In the genomic region with DNA sequence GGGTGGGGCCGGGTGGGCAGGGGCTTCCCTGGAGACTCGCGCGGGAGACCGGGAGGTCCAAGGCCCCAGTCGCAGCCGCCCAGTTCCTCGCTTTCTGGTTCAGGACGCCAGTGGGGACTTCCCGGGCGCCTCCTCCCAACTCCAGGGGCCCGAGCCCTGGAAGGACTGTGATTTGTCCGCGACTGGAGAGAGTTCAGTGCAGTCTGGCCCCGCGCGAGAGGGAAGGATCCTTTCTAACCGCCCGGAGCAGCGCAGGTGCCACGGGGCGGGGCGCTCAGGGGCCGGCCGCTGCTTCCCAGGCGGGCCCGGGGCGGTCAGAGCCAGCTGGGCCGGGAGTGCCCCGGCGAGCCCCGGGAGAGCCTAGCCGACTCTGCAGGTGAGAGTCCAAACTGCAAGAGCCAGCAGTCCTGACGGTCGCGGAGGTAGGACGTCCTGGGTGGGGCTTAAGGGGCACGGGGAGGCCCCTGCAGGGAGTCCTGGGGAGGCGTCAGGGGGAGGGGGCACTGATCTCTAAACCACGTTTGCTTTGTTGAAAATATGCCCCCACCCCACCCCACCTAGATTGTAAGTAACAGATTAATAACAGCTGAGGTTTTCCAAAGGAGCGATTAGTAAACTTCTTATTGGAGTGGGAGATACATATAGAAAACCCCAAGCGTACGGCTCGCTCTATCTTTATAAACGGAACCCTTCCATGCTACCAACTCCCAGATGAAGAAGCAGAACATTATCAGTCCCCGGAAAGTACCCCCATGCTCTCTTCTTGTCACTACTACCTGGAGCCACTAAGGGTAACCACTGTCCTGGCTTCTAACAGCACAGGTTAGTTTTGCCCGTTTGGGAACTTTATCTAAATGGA, we compare ENCODE assay signal across 12 cellular contexts. TPM values are rescaled to one million over a fixed set of nuclear protein-coding genes. Genes with fewer than 3 reads are reported as not detected.
A peak's percentile ranks its signal among the peaks of the same experiment; 100 is the strongest.
DNase-seq lines count a peak whose midpoint lies in the region; ATAC-seq and TF ChIP-seq lines count a peak whose summit lies in the region.
"Had no signal": no experiment of that assay in that cellular context is flagged by ENCODE, and none has a peak within 500 bp of the region (broad histone marks: within the 10 kb centered on the region; RNA-seq: fewer than 3 reads in every experiment).

No MANE protein-coding gene starts in this region.

- H3K27me3 ChIP-seq in right atrium auricular region (peaks cover 26 to 47% of the 10 kb centered on the region in 2 donors), right lobe of liver (peaks cover 11 to 45% of the 10 kb centered on the region in 2 donors), upper lobe of right lung (peaks cover 84% of the 10 kb centered on the region)

- POLR2A ChIA-PET in activated B cell treated with CpG ODN at 0.5 μM for 24 hours (lab: Charles Lee), result no interaction called here

- no peak overlapping the region for H3K27ac Mint-ChIP-seq in activated B cell treated with CpG ODN at 0.5 μM for 24 hours

- peaks cover 0 to 28% of the 10 kb centered on the region in 2 donors for H3K4me1 ChIP-seq in right atrium auricular region
- H3K4me1 ChIP-seq in right lobe of liver, result peaks cover 0 to 17% (median 0%) of the 10 kb centered on the region in 4 donors
- peaks cover 10% of the 10 kb centered on the region for H3K4me1 ChIP-seq in upper lobe of right lung

- H3K36me3 Mint-ChIP-seq in activated B cell treated with CpG ODN at 0.5 μM for 24 hours (ENCODE audit: low read depth), result no peaks in the 10 kb centered on the region

- no peaks in the 10 kb centered on the region for H3K36me3 ChIP-seq in right atrium auricular region
- no peaks in the 10 kb centered on the region for H3K36me3 ChIP-seq in right lobe of liver
- H3K36me3 ChIP-seq in upper lobe of right lung, result no peaks in the 10 kb centered on the region

- H3K4me1 Mint-ChIP-seq in activated B cell treated with CpG ODN at 0.5 μM for 24 hours, result peaks cover 20% of the 10 kb centered on the region

- intact Hi-C loops in left cardiac atrium (cut with DNase I), result no loop called here
- intact Hi-C loops in activated B cell treated with CpG ODN at 0.5 μM for 24 hours (cut with micrococcal nuclease), result no loop called here
- intact Hi-C loops in right lobe of liver (cut with DNase I), result no loop called here
- intact Hi-C loops in upper lobe of right lung (cut with DNase I), result no loop called here

- H3K27me3 Mint-ChIP-seq in activated B cell treated with CpG ODN at 0.5 μM for 24 hours, result peaks cover 71% of the 10 kb centered on the region

- no peak for DNase-seq in left cardiac atrium
- DNase-seq in right atrium auricular region (ENCODE audit: low spot score), result no peak
- no peak for DNase-seq in activated B cell treated with CpG ODN at 0.5 μM for 24 hours
- DNase-seq in right lobe of liver, result peak in 2 of 3 donors; percentile 56 to 61
- DNase-seq in upper lobe of right lung, result peak; percentile 78
- no peak for DNase-seq in GF-D8 (lab: John Stamatoyannopoulos, UW)
- no peak for DNase-seq in NCI-H510A treated with DMSO at 0.1 percent for 48 hours (lab: John Stamatoyannopoulos, UW)
- DNase-seq: central memory CD4-positive, alpha-beta T cell; NCI-H2107 had no signal

- peak overlapping the region in 1 of 2 donors; percentile 34 for H3K4me3 ChIP-seq in right atrium auricular region
- H3K4me3 ChIP-seq in right lobe of liver, result no peak overlapping the region
- peak overlapping the region; percentile 19 for H3K4me3 ChIP-seq in upper lobe of right lung

- H3K9me3 Mint-ChIP-seq in activated B cell treated with CpG ODN at 0.5 μM for 24 hours, result no peaks in the 10 kb centered on the region

- WGBS in right lobe of liver (ENCODE audit: insufficient coverage, low coverage, low lambda C conversion rate, missing lambda C conversion rate), result 5% methylated on average over 27 of the region's 47 CpGs

- H3K27ac ChIP-seq in right atrium auricular region (no peak overlapping the region), right lobe of liver (no peak overlapping the region), upper lobe of right lung (no peak overlapping the region)

- peak overlapping the region; percentile 20 for H3K4me3 Mint-ChIP-seq in activated B cell treated with CpG ODN at 0.5 μM for 24 hours

- TF ChIP-seq POLR2A in right lobe of liver (IDR thresholded peaks at IDR 0.05), result no peak

- TF ChIP-seq CTCF in right atrium auricular region (IDR thresholded peaks at IDR 0.05) (no peak), activated B cell treated with CpG ODN at 0.5 μM for 24 hours (IDR thresholded peaks at IDR 0.05) (no peak), right lobe of liver (IDR thresholded peaks at IDR 0.05) (no peak), upper lobe of right lung (IDR thresholded peaks at IDR 0.05) (no peak)

- H3K9me3 ChIP-seq in right atrium auricular region (no peaks in the 10 kb centered on the region), right lobe of liver (no peaks in the 10 kb centered on the region), upper lobe of right lung (no peaks in the 10 kb centered on the region)

- ATAC-seq in left cardiac atrium, result peak; percentile 19 to 57
- ATAC-seq in activated B cell treated with CpG ODN at 0.5 μM for 24 hours (ENCODE audit: low read depth), result peak; percentile 37
- peak; percentile 85 to 94 (median 91) for ATAC-seq in right lobe of liver
- peak; percentile 88 for ATAC-seq in upper lobe of right lung
- ATAC-seq in GM18511 (IDR thresholded peaks at IDR 0.05; ENCODE audit: unreplicated experiment), result no peak

- CTCF ChIA-PET in activated B cell treated with CpG ODN at 0.5 μM for 24 hours (lab: Charles Lee), result no interaction called here

RNA-seq across cellular contexts. Expression of a gene that starts 8.2 kb away (rescaled TPM):
- total RNA-seq in left cardiac atrium, result not detected
- not detected for total RNA-seq in right atrium auricular region
- total RNA-seq in activated B cell treated with CpG ODN at 0.5 μM for 24 hours, result not detected in 2 replicates
- total RNA-seq in right lobe of liver, result under 1 TPM in 1 of 6 experiments, not detected in 5; 0.18 TPM
- total RNA-seq in upper lobe of right lung, result 0.26 TPM
- total RNA-seq: glomerular endothelial cell; T-helper 1 cell treated with Interleukin-12 subunit alpha and Interleukin-12 subunit beta and Interleukin-4 antibody, amounts not matched to agents 30 ng/mL and 1 ng/mL, for 36 hours had no signal

Comparison
In these comparisons a context has a peak if more than half of its experiments do, and no peak if none do; other contexts are left out.
1. DNase-seq: peak in right lobe of liver (2 of 3) and upper lobe of right lung (single experiment); none in left cardiac atrium (single experiment), right atrium auricular region (single experiment), activated B cell treated with CpG ODN at 0.5 μM for 24 hours (single experiment), GF-D8 (single experiment) and NCI-H510A treated with DMSO at 0.1 percent for 48 hours (single experiment).